In the genomic region with DNA sequence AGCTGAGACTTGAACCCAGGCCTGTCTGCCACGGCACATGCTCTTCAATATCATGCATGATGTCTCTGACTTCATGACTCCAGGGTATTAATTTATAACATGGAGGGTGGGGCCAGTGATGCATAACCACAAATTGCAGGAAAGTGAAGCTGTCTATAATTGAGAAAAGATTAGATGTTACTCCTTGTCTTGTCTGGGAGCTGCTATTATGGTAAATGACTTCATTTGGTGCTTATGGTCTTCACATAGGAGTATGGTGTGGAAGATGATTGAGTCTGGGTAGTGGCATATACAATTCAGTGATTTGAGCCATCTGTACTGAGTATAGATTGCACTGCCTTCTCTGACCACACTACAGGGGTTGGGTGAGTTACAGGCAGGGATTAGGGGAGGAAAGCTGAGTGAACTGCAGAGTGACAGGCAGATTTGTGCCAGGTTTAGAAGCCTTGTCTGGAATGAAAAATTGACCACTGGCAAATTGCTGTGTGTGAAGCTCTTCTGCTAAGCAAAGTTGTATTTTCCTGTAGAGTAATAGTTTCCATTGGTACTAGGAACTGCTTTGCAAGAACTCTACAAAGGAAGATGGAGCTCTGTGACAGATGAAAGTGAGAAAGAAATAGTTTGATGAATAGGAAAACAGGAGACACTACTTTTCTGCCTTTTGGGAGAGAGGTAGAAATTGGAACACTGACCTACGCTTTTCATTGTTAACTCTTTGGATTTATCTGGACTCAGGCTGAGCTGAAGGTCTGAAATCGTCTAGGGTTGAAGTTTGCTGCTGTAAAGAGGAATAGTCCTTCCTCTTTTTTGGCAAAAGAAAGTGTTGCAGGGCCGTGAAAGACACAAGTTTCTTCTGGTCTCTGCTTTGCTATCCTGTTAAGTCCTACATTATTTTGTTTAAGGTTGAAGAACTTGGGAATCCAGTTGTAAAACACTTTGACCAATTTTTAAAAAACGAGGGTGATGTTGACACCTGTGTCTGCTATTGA, we compare ENCODE assay signal across 11 cellular contexts. TPM values are rescaled to one million over a fixed set of nuclear protein-coding genes. Genes with fewer than 3 reads are reported as not detected.
DNase-seq lines count a peak whose midpoint lies in the region; ATAC-seq, FAIRE-seq and TF ChIP-seq lines count a peak whose summit lies in the region.
"Had no signal": no experiment of that assay in that cellular context is flagged by ENCODE, and none has a peak within 500 bp of the region (broad histone marks: within the 10 kb centered on the region; RNA-seq: fewer than 3 reads in every experiment).

No MANE protein-coding gene starts in this region.

- no peak overlapping the region for H2BK12ac ChIP-seq in H1 (ENCODE audit: low read depth, low read length)

- H3K4me1 ChIP-seq in cardiac muscle cell (ENCODE audit: low read depth): peaks cover 12% of the 10 kb centered on the region
- H3K4me1 ChIP-seq in heart left ventricle: peaks cover 0 to 68% (median 33%) of the 10 kb centered on the region in 12 donors
- H3K4me1 ChIP-seq in OCI-LY7 (ENCODE audit: insufficient read depth, low read length, poor library complexity, severe bottlenecking): peaks cover 37% of the 10 kb centered on the region
- peaks cover 5 to 15% (median 8%) of the 10 kb centered on the region in 4 experiments; a peak in 6 of 7 replicates for H3K4me1 ChIP-seq in H1 (replicated peaks in 1 of 4; ENCODE audit: control insufficient read depth in 3 of 4, insufficient read depth in 4 of 4, low read length in 3 of 4)
- H3K4me1 ChIP-seq in aorta (ENCODE audit: control insufficient read depth in 1 of 2, insufficient read depth in 2 of 2, low read length in 2 of 2): no peaks in the 10 kb centered on the region

- H3K14ac ChIP-seq in H1 (ENCODE audit: insufficient read length): no peak overlapping the region

- H3K4me2 ChIP-seq in OCI-LY7 (ENCODE audit: low read length): peak overlapping the region; percentile 77
- H3K4me2 ChIP-seq in H1 (ENCODE audit: insufficient read depth in 1 of 2, low read depth in 2 of 2, low read length in 2 of 2): peak overlapping the region; percentile 31 to 83

- H2AK5ac ChIP-seq in H1 (ENCODE audit: low read depth, low read length): no peak overlapping the region

- TF ChIP-seq EP300 in H1 (IDR thresholded peaks at IDR 0.05; ENCODE audit: borderline replicate concordance in 1 of 2, low read depth in 2 of 2, low read length in 2 of 2): no peak

- peak overlapping the region; percentile 14 to 70 for H3K27ac Mint-ChIP-seq in stimulated activated naive CD8-positive, alpha-beta T cell treated with anti-CD3 and anti-CD28 coated beads, Interleukin-15, amount 100 ng/mL, for 72 hours

- H2BK20ac ChIP-seq in H1 (ENCODE audit: low read length): no peak overlapping the region

- no peak overlapping the region for H3K4ac ChIP-seq in H1 (replicated peaks; ENCODE audit: insufficient read length, low read depth, low read length)

- no peak overlapping the region for H3K18ac ChIP-seq in H1 (ENCODE audit: extremely low read depth, low read length)

- H3K56ac ChIP-seq in H1 (replicated peaks; ENCODE audit: insufficient read length, low read depth, low read length): no peak overlapping the region

- H3K9ac ChIP-seq in H1 (replicated peaks in 1 of 4; ENCODE audit: extremely low read depth in 1 of 4, low read depth in 3 of 4, low read length in 3 of 4): no peak overlapping the region

- DNase-seq in cardiac muscle cell (ENCODE audit: low read depth in 1 of 2, low spot score in 1 of 2) (peak in 1 of 2 donors; percentile 31), heart left ventricle (no peak), OCI-LY7 (ENCODE audit: low spot score) (peak; percentile 33), H1 (ENCODE audit: low read depth in 1 of 2, low spot score in 2 of 2) (no peak), NCI-H1092 treated with DMSO at 0.1 percent for 48 hours (lab: John Stamatoyannopoulos, UW) (no peak), COLO829 (ENCODE audit: low spot score) (no peak), aorta (no peak)
- no peak for DNase-seq in stimulated activated naive CD8-positive, alpha-beta T cell treated with anti-CD3 and anti-CD28 coated beads, Interleukin-15, amount 100 ng/mL, for 72 hours
- DNase-seq: effector memory CD4-positive, alpha-beta T cell had no signal

- H3K9me3 Mint-ChIP-seq in stimulated activated naive CD8-positive, alpha-beta T cell treated with anti-CD3 and anti-CD28 coated beads, Interleukin-15, amount 100 ng/mL, for 72 hours: no peaks in the 10 kb centered on the region

- POLR2A ChIA-PET in OCI-LY7 (lab: Charles Lee) (interaction anchor here (0.6 to 2.3 kb wide), 4 partner anchors 8 to 80 kb away, joined by 3 to 9 read pairs (median 4); no protein-coding TSS in a partner anchor), H1 (lab: Charles Lee; ENCODE audit: partially characterized antibody) (interaction anchor here (0.6 to 1.2 kb wide), 4 partner anchors 19 to 896 kb away, joined by 3 to 5 read pairs (median 4); partner anchors contain the start of gene ARF5)

- CTCF ChIA-PET in OCI-LY7 (lab: Charles Lee; ENCODE audit: unreplicated experiment): no interaction called here
- CTCF ChIA-PET in H1 (lab: Charles Lee; ENCODE audit: partially characterized antibody): interaction anchor here (0.7 to 1.7 kb wide), 5 partner anchors 10 to 66 kb away, joined by 3 to 5 read pairs (median 4); no protein-coding TSS in a partner anchor

- H2BK5ac ChIP-seq in H1 (ENCODE audit: low read depth, low read length): no peak overlapping the region

- WGBS in heart left ventricle, 4 donors: 69 to 75% (median 74%) methylated on average over 5 of the region's 5 CpGs
- 78% methylated on average over 5 of the region's 5 CpGs; no CpG with 5 or more reads in 1 of the 2 experiments for WGBS in H1 (ENCODE audit: extremely low coverage in 1 of 2, insufficient coverage in 1 of 2, insufficient read length in 1 of 2, insufficient replicate concordance in 2 of 2, low coverage in 1 of 2, low lambda C conversion rate in 2 of 2, missing lambda C conversion rate in 1 of 2), 2 experiments
- 49 to 52% methylated on average over 5 of the region's 5 CpGs for WGBS in aorta, 2 donors

- peak overlapping the region; percentile 97 to 100 for H3K4me3 Mint-ChIP-seq in stimulated activated naive CD8-positive, alpha-beta T cell treated with anti-CD3 and anti-CD28 coated beads, Interleukin-15, amount 100 ng/mL, for 72 hours

- no peak overlapping the region for H2AFZ ChIP-seq in OCI-LY7 (ENCODE audit: low read length)
- H2AFZ ChIP-seq in H1 (ENCODE audit: low read length): no peak overlapping the region

- H3K23ac ChIP-seq in H1 (ENCODE audit: insufficient read length): no peak overlapping the region

- H3K9me3 ChIP-seq in cardiac muscle cell (ENCODE audit: low read depth) (no peaks in the 10 kb centered on the region), heart left ventricle (no peaks in the 10 kb centered on the region), OCI-LY7 (ENCODE audit: low read length) (no peaks in the 10 kb centered on the region), H1 (ENCODE audit: insufficient read depth in 2 of 2, low read depth in 1 of 2, low read length in 1 of 2) (no peaks in the 10 kb centered on the region), aorta (ENCODE audit: control insufficient read depth, low read length) (no peaks in the 10 kb centered on the region)
- H3K9me3 ChIP-seq: tibial nerve had no signal

- intact Hi-C loops in heart left ventricle (cut with DNase I) (loop anchor here in 7 of 10 donors (5.0 to 10.0 kb wide), 4 partner anchors 67 to 262 kb away; partner anchors contain the start of genes ZNF800 (in 4 of the 7), ARF5 (in 2 of the 7) and GCC1 (in 2 of the 7)), OCI-LY7 (cut with micrococcal nuclease; ENCODE audit: unreplicated experiment) (loop anchor here (5.0 kb wide), 2 partner anchors 67 to 458 kb away; partner anchors contain the start of genes ARF5 and GCC1), aorta (cut with DNase I) (loop anchor here in 1 of 2 donors (5.0 kb wide), 1 partner anchor 67 kb away; the partner anchor contains the start of genes ARF5 and GCC1)

- BruUV-seq in OCI-LY7 (replicated peaks; lab: Mats Ljungman, UMichigan): no TSS peak

- no peaks in the 10 kb centered on the region for H3K27me3 Mint-ChIP-seq in stimulated activated naive CD8-positive, alpha-beta T cell treated with anti-CD3 and anti-CD28 coated beads, Interleukin-15, amount 100 ng/mL, for 72 hours

- no peak overlapping the region for H3K4me3 ChIP-seq in cardiac muscle cell
- peak overlapping the region in 1 of 12 donors; percentile 12 for H3K4me3 ChIP-seq in heart left ventricle
- H3K4me3 ChIP-seq in OCI-LY7 (ENCODE audit: low read depth, low read length, poor library complexity, severe bottlenecking): peak overlapping the region; percentile 93
- peak overlapping the region in 1 of 4 experiments; percentile 88; a peak in 2 of 8 replicates for H3K4me3 ChIP-seq in H1 (ENCODE audit: extremely low read depth in 1 of 4, insufficient read depth in 2 of 4, low read depth in 3 of 4, low read length in 4 of 4)
- no peak overlapping the region for H3K4me3 ChIP-seq in aorta (ENCODE audit: low read length in 2 of 2)
- H3K4me3 ChIP-seq: tibial nerve had no signal

- no peak overlapping the region for H2BK120ac ChIP-seq in H1 (replicated peaks; ENCODE audit: low read depth, low read length)

- H2BK15ac ChIP-seq in H1 (ENCODE audit: low read length): no peak overlapping the region

- no peak for TF ChIP-seq RAD21 in H1 (IDR thresholded peaks at IDR 0.05 in 1 of 2, conservative IDR thresholded peaks at IDR 0.05 in 1 of 2; ENCODE audit: low read depth in 2 of 2, low read length in 2 of 2)

- H4K8ac ChIP-seq in H1 (ENCODE audit: extremely low read depth, insufficient read depth, low read length): no peak overlapping the region

- H3K79me1 ChIP-seq in H1 (ENCODE audit: low read depth, low read length): peaks cover 3% of the 10 kb centered on the region; the same call in 1 of the 2 replicates

- H4K5ac ChIP-seq in H1 (ENCODE audit: insufficient read length, low read depth, low read length): no peak overlapping the region

- H3K79me2 ChIP-seq in OCI-LY7 (ENCODE audit: insufficient read depth, low read depth, low read length): peaks cover 75% of the 10 kb centered on the region
- peaks cover 33 to 77% of the 10 kb centered on the region in 2 experiments for H3K79me2 ChIP-seq in H1 (ENCODE audit: control insufficient read depth in 1 of 2, insufficient read depth in 2 of 2, low read length in 2 of 2)

- H3K36me3 ChIP-seq in cardiac muscle cell: no peaks in the 10 kb centered on the region
- H3K36me3 ChIP-seq in heart left ventricle: peaks cover 0 to 10% (median 2%) of the 10 kb centered on the region in 9 donors
- H3K36me3 ChIP-seq in OCI-LY7 (ENCODE audit: insufficient read depth, low read length): peaks cover 58% of the 10 kb centered on the region
- H3K36me3 ChIP-seq in H1 (ENCODE audit: control insufficient read depth in 2 of 4, insufficient read depth in 4 of 4, low read length in 3 of 4): peaks cover 0 to 12% (median under 1%) of the 10 kb centered on the region in 4 experiments; a peak in 2 of 8 replicates
- no peaks in the 10 kb centered on the region for H3K36me3 ChIP-seq in aorta (ENCODE audit: control insufficient read depth in 1 of 2, insufficient read depth in 2 of 2, low read length in 1 of 2)

- no peak for FAIRE-seq in H1 (lab: Jason Lieb, UNC)

- no peaks in the 10 kb centered on the region for H3K9me2 ChIP-seq in OCI-LY7 (ENCODE audit: insufficient read depth, low read length)

- no peaks in the 10 kb centered on the region for H3K27me3 ChIP-seq in cardiac muscle cell
- no peaks in the 10 kb centered on the region for H3K27me3 ChIP-seq in heart left ventricle
- H3K27me3 ChIP-seq in H1 (replicated peaks in 1 of 4; ENCODE audit: control insufficient read depth in 3 of 4, extremely low read depth in 1 of 4, insufficient read depth in 3 of 4, low read length in 3 of 4): no peaks in the 10 kb centered on the region
- H3K27me3 ChIP-seq in aorta (ENCODE audit: control insufficient read depth in 1 of 2, insufficient read depth in 2 of 2, low read length in 1 of 2): no peaks in the 10 kb centered on the region
- H3K27me3 ChIP-seq: tibial nerve had no signal

- no peak overlapping the region for H4K91ac ChIP-seq in H1 (replicated peaks; ENCODE audit: insufficient read length, low read length)

- peaks cover 61% of the 10 kb centered on the region for H3K4me1 Mint-ChIP-seq in stimulated activated naive CD8-positive, alpha-beta T cell treated with anti-CD3 and anti-CD28 coated beads, Interleukin-15, amount 100 ng/mL, for 72 hours

- ATAC-seq in heart left ventricle: no peak
- ATAC-seq in stimulated activated naive CD8-positive, alpha-beta T cell treated with anti-CD3 and anti-CD28 coated beads, Interleukin-15, amount 100 ng/mL, for 72 hours: no peak
- ATAC-seq in aorta (ENCODE audit: low FRiP score): no peak

- peaks cover 11% of the 10 kb centered on the region; the same call in 1 of the 2 replicates for H3K23me2 ChIP-seq in H1 (ENCODE audit: low read depth, low read length)

- no peak for TF ChIP-seq POLR2A in heart left ventricle (IDR thresholded peaks at IDR 0.05)
- no peak for TF ChIP-seq POLR2A in H1 (IDR thresholded peaks at IDR 0.05; ENCODE audit: control extremely low read depth in 1 of 2, low read depth in 2 of 2, low read length in 2 of 2)

- H3K27ac ChIP-seq in cardiac muscle cell: peak overlapping the region; percentile 32
- peak overlapping the region in 1 of 12 donors; percentile 68 for H3K27ac ChIP-seq in heart left ventricle
- peak overlapping the region; percentile 1 for H3K27ac ChIP-seq in OCI-LY7 (ENCODE audit: low read depth, low read length, poor library complexity, severe bottlenecking)
- H3K27ac ChIP-seq in H1 (ENCODE audit: low read depth, low read length): no peak overlapping the region
- H3K27ac ChIP-seq in aorta (ENCODE audit: low read depth in 1 of 2, low read length in 2 of 2): no peak overlapping the region
- H3K27ac ChIP-seq: tibial nerve had no signal

- no peak for TF ChIP-seq CTCF in cardiac muscle cell (IDR thresholded peaks at IDR 0.05; ENCODE audit: low read depth, low read length)
- no peak for TF ChIP-seq CTCF in heart left ventricle (IDR thresholded peaks at IDR 0.05)
- TF ChIP-seq CTCF in OCI-LY7 (conservative IDR thresholded peaks at IDR 0.05; ENCODE audit: low read length): no peak
- TF ChIP-seq CTCF in H1 (IDR thresholded peaks at IDR 0.05; ENCODE audit: control extremely low read depth in 1 of 3, insufficient read depth in 1 of 3, low read depth in 1 of 3, low read length in 3 of 3): no peak

- H4K20me1 ChIP-seq in OCI-LY7 (ENCODE audit: insufficient read depth, low read length) (peaks cover 48% of the 10 kb centered on the region), H1 (replicated peaks in 1 of 2; ENCODE audit: control insufficient read depth in 1 of 2, insufficient read depth in 2 of 2, low read length in 2 of 2) (peaks cover 16 to 20% of the 10 kb centered on the region in 2 experiments)

RNA-seq across cellular contexts. Expression of gene SND1, which starts 2.7 kb away (rescaled TPM):
- total RNA-seq in cardiac muscle cell: 172 and 187 TPM in 2 replicates
- 113 and 114 TPM in 2 replicates for polyA plus RNA-seq in cardiac muscle cell
- 100 to 1,000 TPM in 1 of 9 donors, 10 to 100 TPM in 8; 63.2 to 115 (median 76.3) TPM for total RNA-seq in heart left ventricle
- polyA plus RNA-seq in heart left ventricle: 100 to 1,000 TPM in 1 of 2 donors, 10 to 100 TPM in 1; 45.6 to 104 TPM
- 111 and 112 TPM in 2 replicates for total RNA-seq in OCI-LY7 (2014; rRNA removed; shearing (Covaris generic))
- 221 and 225 TPM in 2 replicates for total RNA-seq in OCI-LY7 (2022)
- 259 and 290 TPM in 2 replicates for total RNA-seq in H1 (2021; fragmentation: NEBNext Ultra II Directional; extraction: Animal tissue kit (Norgen Biotek cat#: 25700))
- 122 and 133 TPM in 2 replicates for polyA plus RNA-seq in H1 (2011; rRNA removed)
- polyA plus RNA-seq in H1 (2011; cell fraction: cytosol; rRNA removed): 170 TPM
- polyA plus RNA-seq in H1 (2011; cell fraction: nucleus; rRNA removed): 194 TPM
- 233 to 246 TPM (median 241 TPM) in 4 replicates for polyA plus RNA-seq in H1 (2012, experiment 1 of 2)
- 194 TPM for polyA plus RNA-seq in H1 (2012, experiment 2 of 2)
- polyA plus RNA-seq in H1 (2013, experiment 1 of 2): 168 TPM
- 154 TPM for polyA plus RNA-seq in H1 (2013, experiment 2 of 2)
- polyA minus RNA-seq in H1 (2011; rRNA and poly(A)+ RNA removed): 300 and 346 TPM in 2 replicates
- 213 TPM for polyA minus RNA-seq in H1 (2011; cell fraction: cytosol; rRNA and poly(A)+ RNA removed)
- polyA minus RNA-seq in H1 (2011; cell fraction: nucleus; rRNA and poly(A)+ RNA removed): 290 TPM
- 100 to 1,000 TPM; 136 to 150 TPM for total RNA-seq in aorta
- polyA plus RNA-seq in aorta: 10 to 100 TPM; 50.3 to 73.2 TPM

RNA-seq across cellular contexts. Expression of gene PAX4, which starts 36.8 kb away (rescaled TPM):
- total RNA-seq in cardiac muscle cell: not detected in 2 replicates
- polyA plus RNA-seq in cardiac muscle cell: not detected in 2 replicates
- total RNA-seq in heart left ventricle: not detected
- polyA plus RNA-seq in heart left ventricle: not detected
- not detected in 2 replicates for total RNA-seq in OCI-LY7 (2014; rRNA removed; shearing (Covaris generic))
- total RNA-seq in OCI-LY7 (2022): not detected in 2 replicates
- total RNA-seq in H1 (2021; fragmentation: NEBNext Ultra II Directional; extraction: Animal tissue kit (Norgen Biotek cat#: 25700)): not detected in 2 replicates
- 0.11 and 0.20 TPM in 2 replicates for polyA plus RNA-seq in H1 (2011; rRNA removed)
- 0.08 TPM for polyA plus RNA-seq in H1 (2011; cell fraction: cytosol; rRNA removed)
- polyA plus RNA-seq in H1 (2011; cell fraction: nucleus; rRNA removed): 0.43 TPM
- polyA plus RNA-seq in H1 (2012, experiment 1 of 2): 0.17 TPM in 1 of 4 replicates, not detected in the others
- not detected for polyA plus RNA-seq in H1 (2012, experiment 2 of 2)
- 0.08 TPM for polyA plus RNA-seq in H1 (2013, experiment 1 of 2)
- 0.04 TPM for polyA plus RNA-seq in H1 (2013, experiment 2 of 2)
- polyA minus RNA-seq in H1 (2011; rRNA and poly(A)+ RNA removed): not detected in 2 replicates
- not detected for polyA minus RNA-seq in H1 (2011; cell fraction: cytosol; rRNA and poly(A)+ RNA removed)
- polyA minus RNA-seq in H1 (2011; cell fraction: nucleus; rRNA and poly(A)+ RNA removed): not detected
- not detected for total RNA-seq in aorta
- polyA plus RNA-seq in aorta: not detected
- total RNA-seq: G401, tibial nerve had no signal

Comparison
In these comparisons a context has a peak if more than half of its experiments do, and no peak if none do; other contexts are left out.
1. H3K27ac ChIP-seq: peak in cardiac muscle cell (single experiment) and OCI-LY7 (single experiment); none in H1 (single experiment) and aorta (0 of 2).